16 cellular contexts compared by ENCODE assay signal in genomic region chr6:78614961-78615360, GRCh38.
DNase-seq lines count a peak whose midpoint lies in the region; ATAC-seq and TF ChIP-seq lines count a peak whose summit lies in the region.
"Had no signal": no experiment of that assay in that cellular context is flagged by ENCODE, and none has a peak within 500 bp of the region (broad histone marks: within the 10 kb centered on the region; RNA-seq: fewer than 3 reads in every experiment).

No MANE protein-coding gene starts in this region.

- no peaks in the 10 kb centered on the region for H3K36me3 ChIP-seq in right atrium auricular region
- H3K36me3 ChIP-seq: adrenal gland, lower lobe of right lung had no signal

- no peaks in the 10 kb centered on the region for H3K27me3 ChIP-seq in right atrium auricular region
- H3K27me3 ChIP-seq: adrenal gland had no signal

- H3K27me3 Mint-ChIP-seq in chondrocyte (ENCODE audit: low read depth) = no peaks in the 10 kb centered on the region
- H3K27me3 Mint-ChIP-seq: activated T-cell treated with anti-CD3 and anti-CD28 coated beads, Interleukin-2, amount 50 U/mL, for 24 hours; B cell; dendritic cell treated with granulocyte-macrophage colony-stimulating factor and Interleukin-4, amounts not matched to agents 40 ng/mL and 50 ng/mL, for 4 days had no signal

- no peak overlapping the region for H3K4me3 Mint-ChIP-seq in chondrocyte (ENCODE audit: unreplicated experiment)
- H3K4me3 Mint-ChIP-seq: activated T-cell treated with anti-CD3 and anti-CD28 coated beads, Interleukin-2, amount 50 U/mL, for 24 hours; B cell; dendritic cell treated with granulocyte-macrophage colony-stimulating factor and Interleukin-4, amounts not matched to agents 40 ng/mL and 50 ng/mL, for 4 days had no signal

- peaks cover 24% of the 10 kb centered on the region for H3K4me1 Mint-ChIP-seq in chondrocyte (ENCODE audit: low read depth)
- H3K4me1 Mint-ChIP-seq: B cell had no signal

- no peak overlapping the region for H3K4me3 ChIP-seq in right atrium auricular region
- H3K4me3 ChIP-seq: adrenal gland, lower lobe of right lung, PC-9 had no signal

- peak; percentile 55 for ATAC-seq in GM18870 (IDR thresholded peaks at IDR 0.05; ENCODE audit: unreplicated experiment)
- ATAC-seq in GM21717 (IDR thresholded peaks at IDR 0.05; ENCODE audit: unreplicated experiment) = peak; percentile 46
- peak; percentile 22 for ATAC-seq in HG03139 (IDR thresholded peaks at IDR 0.05; ENCODE audit: unreplicated experiment)
- ATAC-seq: lower lobe of right lung had no signal

- DNase-seq in chondrocyte (ENCODE audit: low spot score) (no peak), right atrium auricular region (ENCODE audit: low spot score) (no peak), T-helper 1 cell (no peak), anterior cingulate cortex (lab: John Stamatoyannopoulos, UW) (no peak)
- no peak for DNase-seq in activated naive CD4-positive, alpha-beta T cell (lab: John Stamatoyannopoulos, UW)
- DNase-seq: activated T-cell treated with anti-CD3 and anti-CD28 coated beads, Interleukin-2, amount 50 U/mL, for 24 hours; adrenal gland; DND-41; H7; lower lobe of right lung; PC-9 had no signal

- H3K27ac Mint-ChIP-seq in chondrocyte (ENCODE audit: unreplicated experiment) = peak overlapping the region; percentile 49
- H3K27ac Mint-ChIP-seq: activated T-cell treated with anti-CD3 and anti-CD28 coated beads, Interleukin-2, amount 50 U/mL, for 24 hours; B cell; dendritic cell treated with granulocyte-macrophage colony-stimulating factor and Interleukin-4, amounts not matched to agents 40 ng/mL and 50 ng/mL, for 4 days had no signal

- no peak for TF ChIP-seq CTCF in chondrocyte (IDR thresholded peaks at IDR 0.05)
- TF ChIP-seq CTCF in right atrium auricular region (IDR thresholded peaks at IDR 0.05) = no peak

- H3K9me3 ChIP-seq in right atrium auricular region = no peaks in the 10 kb centered on the region
- H3K9me3 ChIP-seq: adrenal gland, lower lobe of right lung had no signal

- no peaks in the 10 kb centered on the region for H3K9me3 Mint-ChIP-seq in chondrocyte (ENCODE audit: low read depth)
- H3K9me3 Mint-ChIP-seq: activated T-cell treated with anti-CD3 and anti-CD28 coated beads, Interleukin-2, amount 50 U/mL, for 24 hours; dendritic cell treated with granulocyte-macrophage colony-stimulating factor and Interleukin-4, amounts not matched to agents 40 ng/mL and 50 ng/mL, for 4 days had no signal

- no peak overlapping the region for H3K27ac ChIP-seq in right atrium auricular region
- H3K27ac ChIP-seq: adrenal gland, lower lobe of right lung, PC-9 had no signal

- H3K4me1 ChIP-seq in right atrium auricular region = no peaks in the 10 kb centered on the region
- H3K4me1 ChIP-seq: adrenal gland, lower lobe of right lung had no signal

- H3K36me3 Mint-ChIP-seq in chondrocyte (ENCODE audit: low read depth) = no peaks in the 10 kb centered on the region
